Comparison of ENCODE assay signal across 9 cellular contexts in genomic region chr22:32204856-32205722, GRCh38. TPM values are rescaled to one million over a fixed set of nuclear protein-coding genes. Genes with fewer than 3 reads are reported as not detected.
A peak's percentile ranks its signal among the peaks of the same experiment; 100 is the strongest.
DNase-seq lines count a peak whose midpoint lies in the region; ATAC-seq and TF ChIP-seq lines count a peak whose summit lies in the region.
"Had no signal": no experiment of that assay in that cellular context is flagged by ENCODE, and none has a peak within 500 bp of the region (broad histone marks: within the 10 kb centered on the region; RNA-seq: fewer than 3 reads in every experiment).

TSS of gene RFPL2 (minus strand) at chr22:32205073. CDS start at chr22:32202451, 2,622 bp downstream.

- peaks cover 24% of the 10 kb centered on the region for H3K27me3 ChIP-seq in skeletal muscle satellite cell (ENCODE audit: control insufficient read depth, insufficient read depth, low read length)

- no peaks in the 10 kb centered on the region for H4K20me1 ChIP-seq in OCI-LY7 (ENCODE audit: insufficient read depth, low read length)

- no peak for TF ChIP-seq CTCF in GM13977 (IDR thresholded peaks at IDR 0.05; ENCODE audit: extremely low read depth, insufficient read depth, missing control alignments)
- no peak for TF ChIP-seq CTCF in OCI-LY7 (conservative IDR thresholded peaks at IDR 0.05; ENCODE audit: low read length)

- H3K27ac ChIP-seq in OCI-LY7 (ENCODE audit: low read depth, low read length, poor library complexity, severe bottlenecking): no peak within 1 kb of the TSS
- H3K27ac ChIP-seq: SJSA1 had no signal

- DNase-seq in GM13977 (ENCODE audit: low spot score): peak; percentile 58
- peak; percentile 83 for DNase-seq in NCI-H2227 treated with DMSO at 0.1 percent for 48 hours (lab: John Stamatoyannopoulos, UW)
- peak; percentile 43 for DNase-seq in activated naive CD8-positive, alpha-beta T cell treated with anti-CD3 and anti-CD28 coated beads for 36 hours
- peak; percentile 20 to 58 for DNase-seq in hippocampal formation (lab: John Stamatoyannopoulos, UW)
- no peak for DNase-seq in OCI-LY7 (ENCODE audit: low spot score)

- H3K27ac Mint-ChIP-seq in activated naive CD8-positive, alpha-beta T cell treated with anti-CD3 and anti-CD28 coated beads for 36 hours: peak within 1 kb of the TSS; percentile 31

- POLR2A ChIA-PET in OCI-LY7 (lab: Charles Lee): no interaction called here

- H3K9me2 ChIP-seq in OCI-LY7 (ENCODE audit: insufficient read depth, low read length): no peaks in the 10 kb centered on the region

- H2AFZ ChIP-seq in OCI-LY7 (ENCODE audit: low read length): no peak within 1 kb of the TSS

- no peaks in the 10 kb centered on the region for H3K4me1 ChIP-seq in skeletal muscle satellite cell (ENCODE audit: control insufficient read depth, insufficient read depth, low read length)
- no peaks in the 10 kb centered on the region for H3K4me1 ChIP-seq in OCI-LY7 (ENCODE audit: insufficient read depth, low read length, poor library complexity, severe bottlenecking)
- H3K4me1 ChIP-seq: SJSA1 had no signal

- CTCF ChIA-PET in OCI-LY7 (lab: Charles Lee; ENCODE audit: unreplicated experiment): no interaction called here

- no peaks in the 10 kb centered on the region for H3K36me3 Mint-ChIP-seq in activated naive CD8-positive, alpha-beta T cell treated with anti-CD3 and anti-CD28 coated beads for 36 hours

- H3K9ac ChIP-seq in skeletal muscle satellite cell (ENCODE audit: low read depth, low read length): no peak within 1 kb of the TSS

- intact Hi-C loops in OCI-LY7 (cut with micrococcal nuclease; ENCODE audit: unreplicated experiment): loop anchor here (10.0 kb wide), 1 partner anchor 270 kb away; the partner anchor contains the start of gene FBXO7

- H3K36me3 ChIP-seq in skeletal muscle satellite cell (ENCODE audit: insufficient read depth, low read length) (no peaks in the 10 kb centered on the region), OCI-LY7 (ENCODE audit: insufficient read depth, low read length) (no peaks in the 10 kb centered on the region)
- H3K36me3 ChIP-seq: SJSA1 had no signal

- H3K9me3 Mint-ChIP-seq in activated naive CD8-positive, alpha-beta T cell treated with anti-CD3 and anti-CD28 coated beads for 36 hours: no peaks in the 10 kb centered on the region

- in situ Hi-C loops in GM13977 (cut with MboI; ENCODE audit: low pct_unique_long_range_greater_than_20kb, low sequenced_read_pairs, unreplicated experiment): no loop called here

- peak within 1 kb of the TSS; percentile 69 for H3K4me3 Mint-ChIP-seq in activated naive CD8-positive, alpha-beta T cell treated with anti-CD3 and anti-CD28 coated beads for 36 hours

- peaks cover 42% of the 10 kb centered on the region for H3K27me3 Mint-ChIP-seq in activated naive CD8-positive, alpha-beta T cell treated with anti-CD3 and anti-CD28 coated beads for 36 hours

- ATAC-seq in GM18907 (IDR thresholded peaks at IDR 0.05; ENCODE audit: unreplicated experiment) (no peak), GM18909 (IDR thresholded peaks at IDR 0.05; ENCODE audit: poor library complexity, unreplicated experiment) (no peak)

- peaks cover 10% of the 10 kb centered on the region for H3K4me1 Mint-ChIP-seq in activated naive CD8-positive, alpha-beta T cell treated with anti-CD3 and anti-CD28 coated beads for 36 hours

- H3K4me2 ChIP-seq in skeletal muscle satellite cell (ENCODE audit: low read length): peak within 1 kb of the TSS; percentile 35
- no peak within 1 kb of the TSS for H3K4me2 ChIP-seq in OCI-LY7 (ENCODE audit: low read length)

- BruUV-seq in OCI-LY7 (replicated peaks; lab: Mats Ljungman, UMichigan): no TSS peak

- no peaks in the 10 kb centered on the region for H3K79me2 ChIP-seq in OCI-LY7 (ENCODE audit: insufficient read depth, low read depth, low read length)

- no peaks in the 10 kb centered on the region for H3K9me3 ChIP-seq in skeletal muscle satellite cell (replicated peaks; ENCODE audit: low read length)
- H3K9me3 ChIP-seq in OCI-LY7 (ENCODE audit: low read length): no peaks in the 10 kb centered on the region
- H3K9me3 ChIP-seq: SJSA1 had no signal

- H3K4me3 ChIP-seq in skeletal muscle satellite cell (ENCODE audit: low read length): no peak within 1 kb of the TSS
- no peak within 1 kb of the TSS for H3K4me3 ChIP-seq in OCI-LY7 (ENCODE audit: low read depth, low read length, poor library complexity, severe bottlenecking)
- H3K4me3 ChIP-seq: SJSA1 had no signal

RNA-seq across cellular contexts. Expression of gene RFPL2, which starts in this region (rescaled TPM):
- not detected for total RNA-seq in activated naive CD8-positive, alpha-beta T cell treated with anti-CD3 and anti-CD28 coated beads for 36 hours
- not detected in 2 replicates for total RNA-seq in skeletal muscle satellite cell (2012; rRNA removed)
- total RNA-seq in OCI-LY7 (2014; rRNA removed; shearing (Covaris generic)): not detected in 2 replicates
- total RNA-seq in OCI-LY7 (2022): not detected in 2 replicates
- total RNA-seq: SJSA1 had no signal

Comparison
In these comparisons a context has a peak if more than half of its experiments do, and no peak if none do; other contexts are left out.
1. Peak in DNase-seq in activated naive CD8-positive, alpha-beta T cell treated with anti-CD3 and anti-CD28 coated beads for 36 hours; RNA of the gene not detected or under 1 TPM.